9 cellular contexts compared by ENCODE assay signal in genomic region chr5:41270423-41271251, GRCh38. TPM values are rescaled to one million over a fixed set of nuclear protein-coding genes. Genes with fewer than 3 reads are reported as not detected.
DNase-seq lines count a peak whose midpoint lies in the region; ATAC-seq and TF ChIP-seq lines count a peak whose summit lies in the region.
"Had no signal": no experiment of that assay in that cellular context is flagged by ENCODE, and none has a peak within 500 bp of the region (broad histone marks: within the 10 kb centered on the region; RNA-seq: fewer than 3 reads in every experiment).

No MANE protein-coding gene starts in this region.

- H3K27me3 Mint-ChIP-seq in nephron progenitor cell (ENCODE audit: low read depth, poor library complexity), result peaks cover 3% of the 10 kb centered on the region
- no peaks in the 10 kb centered on the region for H3K27me3 Mint-ChIP-seq in activated T-helper 1 cell treated with anti-CD3 and anti-CD28 coated beads, Interleukin-12 subunit alpha, Interleukin-12 subunit beta, Interleukin-2, Interleukin-4 antibody, amounts not matched to agents 30 ng/mL and 10 ng/mL and 1 ng/mL, durations not matched to agents 14 hours and 24 hours and 36 hours (ENCODE audit: insufficient read depth)

- H3K27ac Mint-ChIP-seq in nephron progenitor cell, result no peak overlapping the region
- H3K27ac Mint-ChIP-seq in activated T-helper 1 cell treated with anti-CD3 and anti-CD28 coated beads, Interleukin-12 subunit alpha, Interleukin-12 subunit beta, Interleukin-2, Interleukin-4 antibody, amounts not matched to agents 30 ng/mL and 10 ng/mL and 1 ng/mL, durations not matched to agents 14 hours and 24 hours and 36 hours, result no peak overlapping the region

- H3K27me3 ChIP-seq in esophagus muscularis mucosa, result no peaks in the 10 kb centered on the region

- 43% methylated on average over 2 of the region's 2 CpGs for whole genome bisulfite sequencing in esophagus muscularis mucosa

- TF ChIP-seq CTCF in esophagus muscularis mucosa (IDR thresholded peaks at IDR 0.05) (peak; percentile 54 to 71 (median 54)), nephron progenitor cell (IDR thresholded peaks at IDR 0.05) (peak; percentile 67)

- peak; percentile 93 for ATAC-seq in GM19438 (IDR thresholded peaks at IDR 0.05; ENCODE audit: low read depth, unreplicated experiment)
- ATAC-seq in HG03565 (IDR thresholded peaks at IDR 0.05; ENCODE audit: unreplicated experiment), result peak; percentile 84

- H3K27ac ChIP-seq in esophagus muscularis mucosa (replicated peaks in 1 of 4), result no peak overlapping the region

- no peak overlapping the region for H3K4me3 ChIP-seq in esophagus muscularis mucosa

- intact Hi-C loops in esophagus muscularis mucosa (cut with DNase I), result loop anchor here (5.0 kb wide), 1 partner anchor 572 kb away; no protein-coding TSS in a partner anchor
- intact Hi-C loops in activated T-helper 1 cell treated with anti-CD3 and anti-CD28 coated beads, Interleukin-12 subunit alpha, Interleukin-12 subunit beta, Interleukin-2, Interleukin-4 antibody, amounts not matched to agents 30 ng/mL and 10 ng/mL and 1 ng/mL, durations not matched to agents 14 hours and 24 hours and 36 hours (cut with micrococcal nuclease), result loop anchor here (1.0 kb wide), 1 partner anchor 573 kb away; no protein-coding TSS in a partner anchor

- H3K4me3 Mint-ChIP-seq in nephron progenitor cell, result no peak overlapping the region
- no peak overlapping the region for H3K4me3 Mint-ChIP-seq in activated T-helper 1 cell treated with anti-CD3 and anti-CD28 coated beads, Interleukin-12 subunit alpha, Interleukin-12 subunit beta, Interleukin-2, Interleukin-4 antibody, amounts not matched to agents 30 ng/mL and 10 ng/mL and 1 ng/mL, durations not matched to agents 14 hours and 24 hours and 36 hours

- H3K4me1 ChIP-seq in esophagus muscularis mucosa, result no peaks in the 10 kb centered on the region

- DNase-seq in DMS153 treated with DMSO at 0.1 percent for 48 hours (lab: John Stamatoyannopoulos, UW; ENCODE audit: unreplicated experiment) (peak; percentile 27), RKO (ENCODE audit: low spot score) (peak; percentile 74), esophagus muscularis mucosa (ENCODE audit: extremely low spot score) (no peak), nephron progenitor cell (peak; percentile 35), DMS79 (lab: John Stamatoyannopoulos, UW) (no peak)
- DNase-seq in activated T-helper 1 cell treated with anti-CD3 and anti-CD28 coated beads, Interleukin-12 subunit alpha, Interleukin-12 subunit beta, Interleukin-2, Interleukin-4 antibody, amounts not matched to agents 30 ng/mL and 10 ng/mL and 1 ng/mL, durations not matched to agents 14 hours and 24 hours and 36 hours (ENCODE audit: low spot score), result no peak

- H3K36me3 Mint-ChIP-seq in nephron progenitor cell (ENCODE audit: low read depth), result no peaks in the 10 kb centered on the region
- H3K36me3 Mint-ChIP-seq in activated T-helper 1 cell treated with anti-CD3 and anti-CD28 coated beads, Interleukin-12 subunit alpha, Interleukin-12 subunit beta, Interleukin-2, Interleukin-4 antibody, amounts not matched to agents 30 ng/mL and 10 ng/mL and 1 ng/mL, durations not matched to agents 14 hours and 24 hours and 36 hours (ENCODE audit: low read depth), result no peaks in the 10 kb centered on the region

- H3K36me3 ChIP-seq in esophagus muscularis mucosa, result no peaks in the 10 kb centered on the region

- no peaks in the 10 kb centered on the region for H3K9me3 ChIP-seq in esophagus muscularis mucosa

- TF ChIP-seq EP300 in esophagus muscularis mucosa (IDR thresholded peaks at IDR 0.05), result no peak

- no peaks in the 10 kb centered on the region for H3K9me3 Mint-ChIP-seq in nephron progenitor cell
- H3K9me3 Mint-ChIP-seq in activated T-helper 1 cell treated with anti-CD3 and anti-CD28 coated beads, Interleukin-12 subunit alpha, Interleukin-12 subunit beta, Interleukin-2, Interleukin-4 antibody, amounts not matched to agents 30 ng/mL and 10 ng/mL and 1 ng/mL, durations not matched to agents 14 hours and 24 hours and 36 hours, result no peaks in the 10 kb centered on the region

- no peak for TF ChIP-seq POLR2A in esophagus muscularis mucosa (IDR thresholded peaks at IDR 0.05; ENCODE audit: low read depth)

- H3K4me1 Mint-ChIP-seq in nephron progenitor cell, result peaks cover 23% of the 10 kb centered on the region
- H3K4me1 Mint-ChIP-seq in activated T-helper 1 cell treated with anti-CD3 and anti-CD28 coated beads, Interleukin-12 subunit alpha, Interleukin-12 subunit beta, Interleukin-2, Interleukin-4 antibody, amounts not matched to agents 30 ng/mL and 10 ng/mL and 1 ng/mL, durations not matched to agents 14 hours and 24 hours and 36 hours (ENCODE audit: low read depth), result no peaks in the 10 kb centered on the region

RNA-seq across cellular contexts. Expression of gene C6, which starts 57.3 kb away (rescaled TPM):
- 1 to 10 TPM; 1.7 to 6.3 (median 3.1) TPM for total RNA-seq in esophagus muscularis mucosa
- not detected in 2 replicates for total RNA-seq in activated T-helper 1 cell treated with anti-CD3 and anti-CD28 coated beads, Interleukin-12 subunit alpha, Interleukin-12 subunit beta, Interleukin-2, Interleukin-4 antibody, amounts not matched to agents 30 ng/mL and 10 ng/mL and 1 ng/mL, durations not matched to agents 14 hours and 24 hours and 36 hours
- total RNA-seq: T-helper 2 cell treated with Interferon-gamma antibody and Interleukin-4, amounts not matched to agents 100 ng/mL and 5 ng/mL, for 36 hours had no signal

Comparison
In these comparisons a context has a peak if more than half of its experiments do, and no peak if none do; other contexts are left out.
1. DNase-seq: peak in DMS153 treated with DMSO at 0.1 percent for 48 hours (single experiment), RKO (single experiment) and nephron progenitor cell (single experiment); none in esophagus muscularis mucosa (single experiment), activated T-helper 1 cell treated with anti-CD3 and anti-CD28 coated beads, Interleukin-12 subunit alpha, Interleukin-12 subunit beta, Interleukin-2, Interleukin-4 antibody, amounts not matched to agents 30 ng/mL and 10 ng/mL and 1 ng/mL, durations not matched to agents 14 hours and 24 hours and 36 hours (single experiment) and DMS79 (single experiment).